14 cellular contexts compared by ENCODE assay signal in genomic region chr18:75269696-75270095, GRCh38. TPM values are rescaled to one million over a fixed set of nuclear protein-coding genes. Genes with fewer than 3 reads are reported as not detected.
A peak's percentile ranks its signal among the peaks of the same experiment; 100 is the strongest.
DNase-seq lines count a peak whose midpoint lies in the region; ATAC-seq and TF ChIP-seq lines count a peak whose summit lies in the region.
"Had no signal": no experiment of that assay in that cellular context is flagged by ENCODE, and none has a peak within 500 bp of the region (broad histone marks: within the 10 kb centered on the region; RNA-seq: fewer than 3 reads in every experiment).

No MANE protein-coding gene starts in this region.

- H3K27ac ChIP-seq in DND-41 (ENCODE audit: low read length): peak overlapping the region; percentile 24
- H3K27ac ChIP-seq in psoas muscle: no peak overlapping the region
- H3K27ac ChIP-seq in sigmoid colon: no peak overlapping the region

- H3K4me3 Mint-ChIP-seq in brain: peak overlapping the region in 2 of 5 experiments; percentile 35 to 38
- H3K4me3 Mint-ChIP-seq: CD8-positive, alpha-beta T cell had no signal

- H3K4me1 Mint-ChIP-seq in brain: peaks cover 99% of the 10 kb centered on the region

- H4K20me1 ChIP-seq in DND-41 (ENCODE audit: insufficient read depth, low read length): peaks cover 44% of the 10 kb centered on the region

- TF ChIP-seq CTCF in DND-41 (IDR thresholded peaks at IDR 0.05; ENCODE audit: borderline replicate concordance, extremely low read depth, low read length, poor library complexity, severe bottlenecking) (no peak), brain (conservative IDR thresholded peaks at IDR 0.05) (no peak), psoas muscle (IDR thresholded peaks at IDR 0.05) (no peak), sigmoid colon (IDR thresholded peaks at IDR 0.05) (no peak)

- no peaks in the 10 kb centered on the region for H3K27me3 Mint-ChIP-seq in brain
- H3K27me3 Mint-ChIP-seq: IgD-negative memory B cell had no signal

- H3K27ac Mint-ChIP-seq in brain: peak overlapping the region in 4 of 5 experiments; percentile 56 to 78 (median 67)

- H3K4me3 ChIP-seq in DND-41 (ENCODE audit: low read depth in 1 of 2, low read length in 2 of 2) (no peak overlapping the region), psoas muscle (no peak overlapping the region), sigmoid colon (no peak overlapping the region)

- peak overlapping the region; percentile 8; the same call in 1 of the 2 replicates for H3K4me2 ChIP-seq in DND-41 (ENCODE audit: insufficient read depth, low read length)

- H3K9me3 ChIP-seq in DND-41 (ENCODE audit: insufficient read depth, low read length, severe bottlenecking) (no peaks in the 10 kb centered on the region), psoas muscle (no peaks in the 10 kb centered on the region), sigmoid colon (no peaks in the 10 kb centered on the region)

- H3K79me2 ChIP-seq in DND-41 (ENCODE audit: insufficient read depth, low read length): peaks cover 93% of the 10 kb centered on the region

- H3K36me3 ChIP-seq in DND-41 (ENCODE audit: insufficient read depth, low read length) (0 out of 2 replicates have a peak, but pooled peaks cover 5% of the 10 kb centered on the region), psoas muscle (ENCODE audit: insufficient read depth in 1 of 2, low read depth in 1 of 2) (no peaks in the 10 kb centered on the region), sigmoid colon (no peaks in the 10 kb centered on the region)

- no peaks in the 10 kb centered on the region for H3K9me3 Mint-ChIP-seq in brain
- H3K9me3 Mint-ChIP-seq: CD8-positive, alpha-beta T cell; IgD-negative memory B cell had no signal

- no peak overlapping the region for H2AFZ ChIP-seq in DND-41 (ENCODE audit: low read depth, low read length)

- TF ChIP-seq EP300 in sigmoid colon (IDR thresholded peaks at IDR 0.05): no peak

- no peak overlapping the region for H3K9ac ChIP-seq in DND-41 (ENCODE audit: low read depth, low read length)

- intact Hi-C loops in psoas muscle (cut with DNase I) (no loop called here), sigmoid colon (cut with DNase I) (no loop called here)

- no peak for TF ChIP-seq POLR2A in sigmoid colon (IDR thresholded peaks at IDR 0.05)

- peaks cover 23% of the 10 kb centered on the region for H3K4me1 ChIP-seq in DND-41 (ENCODE audit: insufficient read depth, low read length)
- H3K4me1 ChIP-seq in psoas muscle: peaks cover 31% of the 10 kb centered on the region
- peaks cover 0 to 75% (median 15%) of the 10 kb centered on the region in 4 donors for H3K4me1 ChIP-seq in sigmoid colon

- WGBS in psoas muscle, 3 donors: 46 to 70% (median 49%) methylated on average over 8 of the region's 8 CpGs
- WGBS in sigmoid colon, 2 donors: 95 to 97% methylated on average over 8 of the region's 8 CpGs

- H3K27me3 ChIP-seq in DND-41 (ENCODE audit: insufficient read depth, low read length, poor library complexity) (no peaks in the 10 kb centered on the region), psoas muscle (ENCODE audit: insufficient read depth in 3 of 3, low read length in 2 of 3) (no peaks in the 10 kb centered on the region), sigmoid colon (no peaks in the 10 kb centered on the region)

- H3K36me3 Mint-ChIP-seq in brain: no peaks in the 10 kb centered on the region

- peak; percentile 71 for DNase-seq in SHP77 treated with DMSO at 0.1 percent for 48 hours (lab: John Stamatoyannopoulos, UW)
- no peak for DNase-seq in SHP77 (lab: John Stamatoyannopoulos, UW)
- DNase-seq in DND-41: no peak
- no peak for DNase-seq in psoas muscle
- no peak for DNase-seq in sigmoid colon
- DNase-seq in KG1 (lab: John Stamatoyannopoulos, UW): no peak
- DNase-seq: AML-193; CD8-positive, alpha-beta T cell; NCI-H187 treated with DMSO at 0.1 percent for 48 hours; NCI-H2227 treated with DMSO at 0.1 percent for 48 hours; NK-92 treated with Interleukin-12 subunit alpha and Interleukin-12 subunit beta, amount 100 ng/mL, for 24 hours had no signal

- ATAC-seq in DND-41 (ENCODE audit: insufficient read depth, low read depth): no peak
- ATAC-seq in psoas muscle: peak in 3 of 4 donors; percentile 40 to 75 (median 60)
- ATAC-seq: CD8-positive, alpha-beta T cell; Panc1 had no signal

RNA-seq across cellular contexts. Expression of gene TSHZ1, which starts 59.1 kb away (rescaled TPM):
- polyA plus RNA-seq in brain (ENCODE audit: insufficient read depth, low read depth, low replicate concordance): 35.6 TPM
- 1 to 10 TPM; 7.8 to 9.9 (median 9.8) TPM for total RNA-seq in psoas muscle
- 10 to 100 TPM in 1 of 3 donors, 1 to 10 TPM in 2; 2.0 to 10.5 (median 3.2) TPM for polyA plus RNA-seq in psoas muscle
- 10 to 100 TPM; 23.0 to 29.4 (median 27.9) TPM for total RNA-seq in sigmoid colon
- 1 to 10 TPM; 7.8 to 9.8 (median 8.8) TPM for polyA plus RNA-seq in sigmoid colon
